ENCODE assay signal across 1 cellular context in the genomic region with DNA sequence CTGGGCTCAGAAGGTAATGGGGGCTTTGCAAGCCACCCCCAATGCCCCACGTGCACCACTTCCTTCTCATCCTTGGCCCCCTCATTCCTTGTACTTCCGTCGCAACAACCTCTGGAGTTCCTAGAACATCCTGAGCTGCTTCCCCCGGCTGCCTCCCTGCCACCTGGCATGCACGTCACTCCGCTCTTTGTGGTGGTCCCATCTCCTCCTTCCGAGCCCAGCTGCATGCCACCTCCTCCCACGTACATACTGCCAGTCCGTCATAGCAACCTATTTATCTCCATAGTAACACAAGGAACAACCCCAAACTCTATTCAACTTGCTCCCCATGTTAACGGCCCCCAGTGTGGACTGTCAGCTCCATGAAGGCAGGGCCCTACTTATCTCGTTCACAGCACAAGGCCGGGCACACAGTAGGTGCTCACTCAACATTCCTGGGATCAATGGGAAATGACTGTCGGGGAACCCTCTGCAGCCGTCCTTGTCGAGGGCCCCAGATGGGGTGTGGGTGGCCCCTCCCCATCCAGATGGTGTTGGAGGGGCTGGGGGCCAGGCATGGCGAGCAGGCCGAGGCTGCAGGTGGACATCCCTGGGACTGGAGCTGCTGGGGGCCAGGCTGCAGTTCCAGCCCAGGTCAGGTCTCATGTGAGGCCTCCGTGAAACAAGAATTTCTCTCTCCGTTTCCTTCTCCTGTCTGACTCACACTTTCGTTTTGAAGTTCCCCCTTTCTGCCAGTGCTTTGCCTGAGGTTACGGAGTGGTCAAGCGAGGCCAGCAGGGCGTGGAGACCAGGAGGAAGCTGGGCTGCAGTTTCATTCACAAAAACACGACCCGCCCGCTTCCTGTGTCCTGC.
TF ChIP-seq lines count a peak whose summit lies in the region.

No MANE protein-coding gene starts in this region.

TF ChIP-seq in A549, 52 proteins besides CTCF, POLR2A, EP300 and RAD21 (continued from another document):
- TF ChIP-seq, protein P1, sequence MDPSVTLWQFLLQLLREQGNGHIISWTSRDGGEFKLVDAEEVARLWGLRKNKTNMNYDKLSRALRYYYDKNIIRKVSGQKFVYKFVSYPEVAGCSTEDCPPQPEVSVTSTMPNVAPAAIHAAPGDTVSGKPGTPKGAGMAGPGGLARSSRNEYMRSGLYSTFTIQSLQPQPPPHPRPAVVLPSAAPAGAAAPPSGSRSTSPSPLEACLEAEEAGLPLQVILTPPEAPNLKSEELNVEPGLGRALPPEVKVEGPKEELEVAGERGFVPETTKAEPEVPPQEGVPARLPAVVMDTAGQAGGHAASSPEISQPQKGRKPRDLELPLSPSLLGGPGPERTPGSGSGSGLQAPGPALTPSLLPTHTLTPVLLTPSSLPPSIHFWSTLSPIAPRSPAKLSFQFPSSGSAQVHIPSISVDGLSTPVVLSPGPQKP (IDR thresholded peaks at IDR 0.05; ENCODE audit: low read depth, low read length) = no peak
- TF ChIP-seq JUNB (IDR thresholded peaks at IDR 0.05) (peak; percentile 70), EHF (CRISPR knock-in tag; IDR thresholded peaks at IDR 0.05) (peak; percentile 74), RCOR1 (IDR thresholded peaks at IDR 0.05; ENCODE audit: low read depth, low read length) (no peak), BHLHE40 (IDR thresholded peaks at IDR 0.05; ENCODE audit: low read depth, low read length) (no peak), ZSCAN20 (CRISPR knock-in tag; IDR thresholded peaks at IDR 0.05) (no peak), MYC (IDR thresholded peaks at IDR 0.05; ENCODE audit: borderline replicate concordance, low read length) (0 out of 2 replicates have a peak, but pooled peaks have one; percentile 3), GATA3 (IDR thresholded peaks at IDR 0.05; ENCODE audit: borderline replicate concordance) (peak; percentile 67), JUN (IDR thresholded peaks at IDR 0.05) (peak; percentile 55 to 56; a peak in 4 of 5 replicates), RFX5 (IDR thresholded peaks at IDR 0.05) (no peak), RARB (CRISPR knock-in tag; IDR thresholded peaks at IDR 0.05) (no peak), FOSL2 (IDR thresholded peaks at IDR 0.05) (peak; percentile 65), FOSL2 (CRISPR knock-in tag; IDR thresholded peaks at IDR 0.05) (peak; percentile 85), ZNF302 (CRISPR knock-in tag; IDR thresholded peaks at IDR 0.05) (peak; percentile 83; the same call in 1 of the 2 replicates), FOXS1 (CRISPR knock-in tag; IDR thresholded peaks at IDR 0.05) (peak; percentile 59), HOXB5 (CRISPR knock-in tag; IDR thresholded peaks at IDR 0.05) (peak; percentile 71), MAFK (IDR thresholded peaks at IDR 0.05; ENCODE audit: partially characterized antibody) (no peak), ZFP36 (IDR thresholded peaks at IDR 0.05; ENCODE audit: borderline replicate concordance, partially characterized antibody) (no peak), SREBF2 (IDR thresholded peaks at IDR 0.05) (no peak), POLR2AphosphoS2 (conservative IDR thresholded peaks at IDR 0.05; ENCODE audit: low read length) (no peak), ESRRA (IDR thresholded peaks at IDR 0.05; ENCODE audit: borderline replicate concordance, low read length) (no peak), PHF8 (IDR thresholded peaks at IDR 0.05; ENCODE audit: borderline replicate concordance, low read depth) (no peak), HOXB13 (CRISPR knock-in tag; IDR thresholded peaks at IDR 0.05; ENCODE audit: low read depth) (peak; percentile 66), EHMT2 (IDR thresholded peaks at IDR 0.05; ENCODE audit: low read depth) (no peak), KDM5A (IDR thresholded peaks at IDR 0.05) (no peak)
- TF ChIP-seq, protein P2, sequence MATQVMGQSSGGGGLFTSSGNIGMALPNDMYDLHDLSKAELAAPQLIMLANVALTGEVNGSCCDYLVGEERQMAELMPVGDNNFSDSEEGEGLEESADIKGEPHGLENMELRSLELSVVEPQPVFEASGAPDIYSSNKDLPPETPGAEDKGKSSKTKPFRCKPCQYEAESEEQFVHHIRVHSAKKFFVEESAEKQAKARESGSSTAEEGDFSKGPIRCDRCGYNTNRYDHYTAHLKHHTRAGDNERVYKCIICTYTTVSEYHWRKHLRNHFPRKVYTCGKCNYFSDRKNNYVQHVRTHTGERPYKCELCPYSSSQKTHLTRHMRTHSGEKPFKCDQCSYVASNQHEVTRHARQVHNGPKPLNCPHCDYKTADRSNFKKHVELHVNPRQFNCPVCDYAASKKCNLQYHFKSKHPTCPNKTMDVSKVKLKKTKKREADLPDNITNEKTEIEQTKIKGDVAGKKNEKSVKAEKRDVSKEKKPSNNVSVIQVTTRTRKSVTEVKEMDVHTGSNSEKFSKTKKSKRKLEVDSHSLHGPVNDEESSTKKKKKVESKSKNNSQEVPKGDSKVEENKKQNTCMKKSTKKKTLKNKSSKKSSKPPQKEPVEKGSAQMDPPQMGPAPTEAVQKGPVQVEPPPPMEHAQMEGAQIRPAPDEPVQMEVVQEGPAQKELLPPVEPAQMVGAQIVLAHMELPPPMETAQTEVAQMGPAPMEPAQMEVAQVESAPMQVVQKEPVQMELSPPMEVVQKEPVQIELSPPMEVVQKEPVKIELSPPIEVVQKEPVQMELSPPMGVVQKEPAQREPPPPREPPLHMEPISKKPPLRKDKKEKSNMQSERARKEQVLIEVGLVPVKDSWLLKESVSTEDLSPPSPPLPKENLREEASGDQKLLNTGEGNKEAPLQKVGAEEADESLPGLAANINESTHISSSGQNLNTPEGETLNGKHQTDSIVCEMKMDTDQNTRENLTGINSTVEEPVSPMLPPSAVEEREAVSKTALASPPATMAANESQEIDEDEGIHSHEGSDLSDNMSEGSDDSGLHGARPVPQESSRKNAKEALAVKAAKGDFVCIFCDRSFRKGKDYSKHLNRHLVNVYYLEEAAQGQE (IDR thresholded peaks at IDR 0.05) = no peak
- TF ChIP-seq, protein P3, sequence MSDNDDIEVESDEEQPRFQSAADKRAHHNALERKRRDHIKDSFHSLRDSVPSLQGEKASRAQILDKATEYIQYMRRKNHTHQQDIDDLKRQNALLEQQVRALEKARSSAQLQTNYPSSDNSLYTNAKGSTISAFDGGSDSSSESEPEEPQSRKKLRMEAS (IDR thresholded peaks at IDR 0.05) = peak; percentile 88
- TF ChIP-seq, protein P4, sequence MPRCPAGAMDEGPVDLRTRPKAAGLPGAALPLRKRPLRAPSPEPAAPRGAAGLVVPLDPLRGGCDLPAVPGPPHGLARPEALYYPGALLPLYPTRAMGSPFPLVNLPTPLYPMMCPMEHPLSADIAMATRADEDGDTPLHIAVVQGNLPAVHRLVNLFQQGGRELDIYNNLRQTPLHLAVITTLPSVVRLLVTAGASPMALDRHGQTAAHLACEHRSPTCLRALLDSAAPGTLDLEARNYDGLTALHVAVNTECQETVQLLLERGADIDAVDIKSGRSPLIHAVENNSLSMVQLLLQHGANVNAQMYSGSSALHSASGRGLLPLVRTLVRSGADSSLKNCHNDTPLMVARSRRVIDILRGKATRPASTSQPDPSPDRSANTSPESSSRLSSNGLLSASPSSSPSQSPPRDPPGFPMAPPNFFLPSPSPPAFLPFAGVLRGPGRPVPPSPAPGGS (IDR thresholded peaks at IDR 0.05) = 0 out of 3 replicates have a peak, but pooled peaks have one; percentile 52
- TF ChIP-seq, protein P5, sequence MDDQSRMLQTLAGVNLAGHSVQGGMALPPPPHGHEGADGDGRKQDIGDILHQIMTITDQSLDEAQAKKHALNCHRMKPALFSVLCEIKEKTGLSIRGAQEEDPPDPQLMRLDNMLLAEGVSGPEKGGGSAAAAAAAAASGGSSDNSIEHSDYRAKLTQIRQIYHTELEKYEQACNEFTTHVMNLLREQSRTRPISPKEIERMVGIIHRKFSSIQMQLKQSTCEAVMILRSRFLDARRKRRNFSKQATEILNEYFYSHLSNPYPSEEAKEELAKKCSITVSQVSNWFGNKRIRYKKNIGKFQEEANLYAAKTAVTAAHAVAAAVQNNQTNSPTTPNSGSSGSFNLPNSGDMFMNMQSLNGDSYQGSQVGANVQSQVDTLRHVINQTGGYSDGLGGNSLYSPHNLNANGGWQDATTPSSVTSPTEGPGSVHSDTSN (IDR thresholded peaks at IDR 0.05) = peak; percentile 24; the same call in 1 of the 2 replicates
